ENCODE assay signal across 8 cellular contexts in the genomic region with DNA sequence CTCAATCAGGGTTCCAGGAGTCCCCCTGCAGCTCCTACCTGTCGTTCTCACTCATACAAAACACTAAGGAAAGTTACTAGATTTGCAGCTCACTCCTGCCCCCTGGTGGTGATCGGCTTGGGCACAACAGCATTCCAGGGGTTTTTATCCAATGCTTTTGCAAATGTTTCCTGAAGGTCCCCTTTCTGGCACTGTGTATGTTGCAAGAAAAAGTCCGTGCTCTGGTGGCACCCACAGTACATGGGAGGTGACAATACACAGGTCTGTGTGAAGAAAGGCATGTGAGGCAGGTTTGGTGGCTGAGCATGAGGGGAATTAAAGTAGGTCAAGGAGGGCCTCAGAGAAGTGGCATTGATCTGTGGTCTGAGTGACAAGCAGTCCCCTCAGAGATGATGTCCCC. TPM values are rescaled to one million over a fixed set of nuclear protein-coding genes. Genes with fewer than 3 reads are reported as not detected.
A peak's percentile ranks its signal among the peaks of the same experiment; 100 is the strongest.
DNase-seq lines count a peak whose midpoint lies in the region; ATAC-seq, FAIRE-seq and TF ChIP-seq lines count a peak whose summit lies in the region.

No MANE protein-coding gene starts in this region.

- H3K27ac Mint-ChIP-seq in activated B cell treated with CpG ODN at 0.5 μM for 24 hours = peak overlapping the region; percentile 35

- ATAC-seq in activated B cell treated with CpG ODN at 0.5 μM for 24 hours (ENCODE audit: low read depth) (peak; percentile 56), GM21786 (IDR thresholded peaks at IDR 0.05; ENCODE audit: unreplicated experiment) (no peak)

- POLR2A ChIA-PET in activated B cell treated with CpG ODN at 0.5 μM for 24 hours (lab: Charles Lee) = interaction anchor here (0.6 to 8.4 kb wide), 6 partner anchors 9 to 459 kb away, joined by 3 to 120 read pairs (median 4); a partner anchor contains a TSS

- H3K4me1 Mint-ChIP-seq in activated B cell treated with CpG ODN at 0.5 μM for 24 hours = peaks cover 23% of the 10 kb centered on the region

- FAIRE-seq in A204.1 (lab: Jason Lieb, UNC) = peak; percentile 65

- H3K4me3 Mint-ChIP-seq in activated B cell treated with CpG ODN at 0.5 μM for 24 hours = no peak overlapping the region

- no peaks in the 10 kb centered on the region for H3K9me3 Mint-ChIP-seq in activated B cell treated with CpG ODN at 0.5 μM for 24 hours

- H3K27me3 ChIP-seq in kidney epithelial cell (ENCODE audit: control insufficient read depth, insufficient read depth, low read length) = no peaks in the 10 kb centered on the region

- H3K27me3 Mint-ChIP-seq in activated B cell treated with CpG ODN at 0.5 μM for 24 hours = no peaks in the 10 kb centered on the region

- intact Hi-C loops in activated B cell treated with CpG ODN at 0.5 μM for 24 hours (cut with micrococcal nuclease) = loop anchor here (1.0 kb wide), 2 partner anchors 120 to 130 kb away; no protein-coding TSS in a partner anchor

- TF ChIP-seq CTCF in activated B cell treated with CpG ODN at 0.5 μM for 24 hours (IDR thresholded peaks at IDR 0.05) (peak; percentile 92), cardiac fibroblast (IDR thresholded peaks at IDR 0.05; ENCODE audit: low read depth, low read length) (peak; percentile 94), kidney epithelial cell (IDR thresholded peaks at IDR 0.05; ENCODE audit: insufficient read depth, low read length, poor library complexity, severe bottlenecking) (peak; percentile 93)

- peaks cover 2% of the 10 kb centered on the region for H3K36me3 ChIP-seq in kidney epithelial cell (ENCODE audit: control insufficient read depth, insufficient read depth, low read length)

- DNase-seq in NCI-H226 = peak; percentile 40
- peak; percentile 77 for DNase-seq in activated B cell treated with CpG ODN at 0.5 μM for 24 hours
- DNase-seq in cardiac fibroblast (ENCODE audit: low read depth in 2 of 2) = peak; percentile 85 to 86
- no peak for DNase-seq in kidney epithelial cell (ENCODE audit: low read depth)
- DNase-seq in stimulated activated CD4-positive, alpha-beta T cell treated with anti-CD3 and anti-CD28 coated beads, Interleukin-2, amount 100 ng/mL, for 48 hours = peak; percentile 82 to 87

- peak; percentile 8 for TF ChIP-seq POLR2A in GM19099 (IDR thresholded peaks at IDR 0.05; ENCODE audit: extremely low read depth, insufficient read length, low read depth)

- H3K4me3 ChIP-seq in cardiac fibroblast (replicated peaks in 1 of 2; ENCODE audit: low read depth in 2 of 2, low read length in 2 of 2) (no peak overlapping the region), kidney epithelial cell (ENCODE audit: low read depth, low read length) (no peak overlapping the region)

- peaks cover 31% of the 10 kb centered on the region for H3K36me3 Mint-ChIP-seq in activated B cell treated with CpG ODN at 0.5 μM for 24 hours (ENCODE audit: low read depth)

- CTCF ChIA-PET in activated B cell treated with CpG ODN at 0.5 μM for 24 hours (lab: Charles Lee) = interaction anchor here (0.6 to 5.3 kb wide), 24 partner anchors 9 to 457 kb away, joined by 3 to 211 read pairs (median 4); a partner anchor contains a TSS

RNA-seq across cellular contexts. Expression of a gene that starts 8.6 kb away (rescaled TPM):
- total RNA-seq in activated B cell treated with CpG ODN at 0.5 μM for 24 hours = 302 and 356 TPM in 2 replicates
- total RNA-seq in kidney epithelial cell = 64.8 and 104 TPM in 2 replicates

RNA-seq across cellular contexts. Expression of a gene that starts 14.4 kb away (rescaled TPM):
- total RNA-seq in activated B cell treated with CpG ODN at 0.5 μM for 24 hours (172 and 173 TPM in 2 replicates), kidney epithelial cell (309 and 327 TPM in 2 replicates)

RNA-seq across cellular contexts. Expression of a gene that starts 31.4 kb away (rescaled TPM):
- total RNA-seq in activated B cell treated with CpG ODN at 0.5 μM for 24 hours = 6.6 and 8.6 TPM in 2 replicates
- total RNA-seq in kidney epithelial cell = 1.7 and 1.8 TPM in 2 replicates

RNA-seq across cellular contexts. Expression of a gene that starts 49.5 kb away (rescaled TPM):
- total RNA-seq in activated B cell treated with CpG ODN at 0.5 μM for 24 hours (147 and 166 TPM in 2 replicates), kidney epithelial cell (4.7 and 6.8 TPM in 2 replicates)

RNA-seq across cellular contexts. Expression of a gene that starts 55.6 kb away (rescaled TPM):
- total RNA-seq in activated B cell treated with CpG ODN at 0.5 μM for 24 hours = 77.0 and 80.8 TPM in 2 replicates
- 32.9 and 45.6 TPM in 2 replicates for total RNA-seq in kidney epithelial cell
